In the genomic region with DNA sequence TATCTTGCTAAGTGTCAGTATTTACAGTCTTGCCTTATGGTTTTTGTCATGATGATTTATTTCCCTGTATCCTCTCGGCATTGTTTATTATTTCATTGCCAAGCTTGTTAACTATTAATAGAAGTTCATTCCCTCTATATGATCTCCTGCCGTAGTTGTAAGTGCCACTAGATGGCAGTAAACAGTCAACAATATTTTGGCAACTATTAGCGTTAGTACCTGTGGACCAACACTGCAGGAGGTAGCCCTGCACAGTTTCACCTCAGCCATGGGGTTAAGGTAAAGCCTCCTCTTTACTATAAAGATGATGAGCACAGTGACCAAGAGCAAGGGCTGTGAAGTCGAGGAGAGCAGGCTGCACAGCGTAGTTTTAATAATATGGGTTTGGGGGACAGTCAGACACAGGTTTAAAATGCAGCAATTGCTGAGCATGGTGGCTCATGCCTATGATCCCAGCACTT, we compare ENCODE assay signal across 8 cellular contexts. TPM values are rescaled to one million over a fixed set of nuclear protein-coding genes. Genes with fewer than 3 reads are reported as not detected.
A peak's percentile ranks its signal among the peaks of the same experiment; 100 is the strongest.
DNase-seq lines count a peak whose midpoint lies in the region; TF ChIP-seq lines count a peak whose summit lies in the region.

No MANE protein-coding gene starts in this region.

- intact Hi-C loops in breast epithelium (cut with DNase I; ENCODE audit: low total_unique reads) (no loop called here), posterior vena cava (cut with DNase I) (no loop called here)

- no peaks in the 10 kb centered on the region for H3K9me3 ChIP-seq in breast epithelium

- H3K27ac ChIP-seq in breast epithelium, result no peak overlapping the region

- H3K4me3 ChIP-seq in breast epithelium, result no peak overlapping the region

- TF ChIP-seq CTCF in breast epithelium (IDR thresholded peaks at IDR 0.05), result peak; percentile 9 to 63 (median 43)

- DNase-seq in GM04503 (ENCODE audit: low read depth) (peak; percentile 10), H4 (ENCODE audit: low spot score) (peak; percentile 48), NAMALWA (ENCODE audit: low spot score) (peak; percentile 83), SKM-1 (lab: John Stamatoyannopoulos, UW; ENCODE audit: unreplicated experiment) (peak; percentile 73), breast epithelium (ENCODE audit: low spot score in 2 of 2) (no peak), islet precursor cell (peak; percentile 55), posterior vena cava (ENCODE audit: low spot score) (no peak)
- peak in 2 of 3 donors; percentile 3 for DNase-seq in stimulated activated CD4-positive, alpha-beta T cell treated with anti-CD3 and anti-CD28 coated beads, TNF-alpha, amount 100 ng/mL, for 1 hour (ENCODE audit: low read depth in 3 of 3, low spot score in 1 of 3)

- H3K36me3 ChIP-seq in breast epithelium, result no peaks in the 10 kb centered on the region

- H3K4me1 ChIP-seq in breast epithelium, result no peaks in the 10 kb centered on the region

- no peaks in the 10 kb centered on the region for H3K27me3 ChIP-seq in breast epithelium

- no peak for TF ChIP-seq POLR2A in breast epithelium (IDR thresholded peaks at IDR 0.05)

RNA-seq across cellular contexts. Expression of gene CCNJ, which starts 26.1 kb away (rescaled TPM):
- total RNA-seq in H4 (2014; rRNA removed; shearing (Covaris generic)), result 5.0 and 6.6 TPM in 2 replicates
- total RNA-seq in breast epithelium, result 1 to 10 TPM; 3.8 to 7.2 (median 3.9) TPM
- total RNA-seq in posterior vena cava, result 1 to 10 TPM; 4.8 to 6.2 TPM

Comparison
In these comparisons a context has a peak if more than half of its experiments do, and no peak if none do; other contexts are left out.
1. DNase-seq: peak in GM04503 (single experiment), H4 (single experiment), NAMALWA (single experiment), SKM-1 (single experiment), islet precursor cell (single experiment) and stimulated activated CD4-positive, alpha-beta T cell treated with anti-CD3 and anti-CD28 coated beads, TNF-alpha, amount 100 ng/mL, for 1 hour (2 of 3); none in breast epithelium (0 of 2) and posterior vena cava (single experiment).